ENCODE assay signal across 19 cellular contexts in the genomic region with DNA sequence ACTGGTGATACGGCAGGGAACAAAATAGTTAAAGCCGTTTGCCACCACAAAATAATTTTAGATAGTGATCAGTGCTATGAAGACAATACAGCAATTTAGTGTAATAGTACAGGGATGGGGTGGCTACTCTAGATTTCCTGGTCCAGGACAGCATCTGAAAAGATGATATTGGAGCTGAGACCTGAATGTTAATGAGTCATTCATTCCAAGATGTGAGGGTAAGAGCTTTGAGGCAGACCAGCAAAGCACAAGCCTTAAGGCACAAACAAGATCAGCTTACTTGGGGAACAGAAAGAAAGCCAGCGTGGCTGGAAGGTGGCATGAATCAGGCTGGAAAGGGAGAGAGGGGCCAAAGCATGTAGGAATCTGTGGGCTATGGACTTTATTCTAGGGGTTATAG.
DNase-seq lines count a peak whose midpoint lies in the region; ATAC-seq and TF ChIP-seq lines count a peak whose summit lies in the region.
"Had no signal": no experiment of that assay in that cellular context is flagged by ENCODE, and none has a peak within 500 bp of the region (broad histone marks: within the 10 kb centered on the region; RNA-seq: fewer than 3 reads in every experiment).

No MANE protein-coding gene starts in this region.

- ATAC-seq in PC-3 (peak; percentile 33), HG03521 (IDR thresholded peaks at IDR 0.05; ENCODE audit: unreplicated experiment) (no peak)
- ATAC-seq: activated T-cell treated with anti-CD3 and anti-CD28 coated beads, Interleukin-2, amount 50 U/mL, for 72 hours; Panc1; T-helper 17 cell had no signal

- intact Hi-C loops in PC-3 (cut with micrococcal nuclease) (loop anchor here (5.0 to 10.0 kb wide), 3 partner anchors 70 to 310 kb away; partner anchors contain the start of gene FJX1), posterior vena cava (cut with DNase I) (loop anchor here in 1 of 2 donors (5.0 kb wide), 1 partner anchor 458 kb away; no protein-coding TSS in a partner anchor)

- H2AFZ ChIP-seq in PC-3 (ENCODE audit: low read length) (no peak overlapping the region), osteoblast (ENCODE audit: low read length) (no peak overlapping the region)

- no peaks in the 10 kb centered on the region for H4K20me1 ChIP-seq in PC-3 (ENCODE audit: low read length)
- peaks cover 46% of the 10 kb centered on the region for H4K20me1 ChIP-seq in osteoblast (ENCODE audit: insufficient read depth, low read length)

- no peaks in the 10 kb centered on the region for H3K9me3 ChIP-seq in PC-3 (ENCODE audit: low read length)
- H3K9me3 ChIP-seq in osteoblast (ENCODE audit: low read depth, low read length) = no peaks in the 10 kb centered on the region
- H3K9me3 ChIP-seq: right atrium auricular region had no signal

- H3K36me3 ChIP-seq in PC-3 (ENCODE audit: low read depth, low read length) (no peaks in the 10 kb centered on the region; the same call in 1 of the 2 replicates), osteoblast (ENCODE audit: insufficient read depth, low read length) (no peaks in the 10 kb centered on the region)
- H3K36me3 ChIP-seq: right atrium auricular region had no signal

- peaks cover 15% of the 10 kb centered on the region for H3F3A ChIP-seq in PC-3 (ENCODE audit: low read length, unreplicated experiment)

- H3K9ac ChIP-seq in PC-3 (ENCODE audit: low read length) = no peak overlapping the region

- H3K4me3 ChIP-seq in PC-3 (ENCODE audit: low read length) (no peak overlapping the region), choroid plexus epithelial cell (ENCODE audit: low read depth, low read length) (no peak overlapping the region), osteoblast (ENCODE audit: insufficient read depth, low read length) (no peak overlapping the region)
- H3K4me3 ChIP-seq: right atrium auricular region had no signal

- DNase-seq in Daoy (ENCODE audit: low read depth) = peak; percentile 57
- peak; percentile 77 for DNase-seq in PC-3
- peak; percentile 74 for DNase-seq in choroid plexus epithelial cell (ENCODE audit: low read depth)
- DNase-seq in osteoblast (ENCODE audit: insufficient read length, low spot score, missing footprints) = peak; percentile 62
- DNase-seq in NCI-H1436 treated with DMSO at 0.1 percent for 48 hours (lab: John Stamatoyannopoulos, UW) = no peak
- no peak for DNase-seq in posterior vena cava (ENCODE audit: low spot score)
- DNase-seq in anterior cingulate cortex (lab: John Stamatoyannopoulos, UW) = no peak
- DNase-seq: activated CD4-positive, alpha-beta T cell treated with anti-CD3 and anti-CD28 coated beads, Interleukin-2, amount 50 U/mL, for 1 hour; activated T-cell treated with anti-CD3 and anti-CD28 coated beads, Interleukin-2, amount 50 U/mL, for 72 hours; aorta; C1 segment of cervical spinal cord; glutamatergic neuron; kidney glomerular epithelial cell; NCI-H446; stimulated activated naive CD4-positive, alpha-beta T cell; T-helper 17 cell had no signal

- POLR2A ChIA-PET in PC-3 (lab: Charles Lee; ENCODE audit: unreplicated experiment) = no interaction called here

- CTCF ChIA-PET in PC-3 (lab: Charles Lee) = no interaction called here

- H3K27me3 ChIP-seq in PC-3 (ENCODE audit: low read length) = no peaks in the 10 kb centered on the region
- no peaks in the 10 kb centered on the region for H3K27me3 ChIP-seq in osteoblast (ENCODE audit: insufficient read depth, low read length)
- H3K27me3 ChIP-seq: right atrium auricular region had no signal

- H3K4me1 ChIP-seq in PC-3 (ENCODE audit: insufficient read depth, low read length) (peaks cover 56% of the 10 kb centered on the region), osteoblast (ENCODE audit: insufficient read depth, low read length) (peaks cover 38% of the 10 kb centered on the region)

- no TSS peak for BruUV-seq in PC-3 (replicated peaks; lab: Mats Ljungman, UMichigan)

- peak overlapping the region; percentile 25 for H3K4me2 ChIP-seq in PC-3 (ENCODE audit: low read length)
- no peak overlapping the region for H3K4me2 ChIP-seq in osteoblast (ENCODE audit: insufficient read depth, low read length)

- peaks cover 21% of the 10 kb centered on the region for H3K79me2 ChIP-seq in PC-3 (ENCODE audit: low read length)
- peaks cover 54% of the 10 kb centered on the region for H3K79me2 ChIP-seq in osteoblast (ENCODE audit: insufficient read depth, low read length)

- TF ChIP-seq CTCF in PC-3 (conservative IDR thresholded peaks at IDR 0.05; ENCODE audit: low read depth, low read length) (no peak), choroid plexus epithelial cell (conservative IDR thresholded peaks at IDR 0.05; ENCODE audit: low read depth, low read length) (no peak), osteoblast (IDR thresholded peaks at IDR 0.05; ENCODE audit: extremely low read depth, low read depth, low read length) (no peak)

- H3K9me2 ChIP-seq in PC-3 (replicated peaks; ENCODE audit: low read length) = no peaks in the 10 kb centered on the region

- peak overlapping the region; percentile 16 for H3K27ac ChIP-seq in PC-3 (ENCODE audit: low read length)
- H3K27ac ChIP-seq in osteoblast (ENCODE audit: low read depth, low read length) = no peak overlapping the region
- H3K27ac ChIP-seq: right atrium auricular region had no signal

Comparison
In these comparisons a context has a peak if more than half of its experiments do, and no peak if none do; other contexts are left out.
1. DNase-seq: peak in Daoy (single experiment), PC-3 (single experiment), choroid plexus epithelial cell (single experiment) and osteoblast (single experiment); none in NCI-H1436 treated with DMSO at 0.1 percent for 48 hours (single experiment), posterior vena cava (single experiment) and anterior cingulate cortex (0 of 58).